1 cellular context compared by ENCODE assay signal in the genomic region with DNA sequence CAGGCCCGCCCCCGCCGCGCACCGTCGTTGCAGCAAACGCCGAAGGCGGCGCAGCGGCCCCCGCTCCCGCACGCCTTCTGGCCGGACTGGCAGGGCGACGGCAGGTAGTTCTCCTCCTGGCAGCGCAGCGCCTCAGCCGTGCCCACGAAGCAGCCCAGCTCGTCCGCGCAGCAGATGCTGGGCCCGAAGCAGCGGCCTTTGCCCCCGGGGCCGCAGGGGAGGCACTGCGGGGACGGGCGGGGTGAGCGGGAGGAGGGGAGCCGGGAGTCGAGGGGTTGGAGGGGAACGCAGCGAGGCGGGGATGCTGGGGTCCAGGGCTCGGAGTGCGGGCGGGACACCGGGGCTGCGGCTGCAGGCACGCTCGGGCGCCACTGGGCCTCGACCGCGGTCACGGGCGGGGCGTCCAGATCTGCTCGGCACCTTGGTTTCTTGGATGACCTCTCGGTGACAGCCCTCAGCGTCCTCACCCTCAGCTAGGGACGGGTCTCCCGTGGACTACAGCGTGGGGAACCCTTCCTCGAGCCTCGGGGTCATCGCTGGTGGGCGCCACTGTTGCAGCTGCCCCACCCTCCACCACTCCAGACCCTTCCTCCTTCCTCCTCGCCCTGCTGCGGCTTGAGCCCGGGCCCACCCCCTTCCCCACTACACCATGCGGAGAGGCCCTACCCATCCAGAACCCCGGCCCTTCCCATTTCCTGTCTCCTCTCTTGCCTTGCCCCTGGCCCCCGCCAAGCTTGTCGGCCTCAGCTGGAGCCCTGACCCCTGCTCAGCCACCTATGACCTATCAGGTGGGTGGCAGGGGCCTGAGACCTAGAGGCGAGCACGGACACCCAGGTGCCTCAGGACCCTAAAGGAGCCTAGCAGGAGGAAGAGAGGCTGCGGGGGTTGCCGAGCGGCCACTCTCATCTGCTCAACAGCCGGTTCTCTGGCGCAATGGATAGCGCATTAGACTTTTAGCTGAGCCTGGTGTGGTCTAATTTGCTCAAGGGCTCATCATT.
A peak's percentile ranks its signal among the peaks of the same experiment; 100 is the strongest.
TF ChIP-seq lines count a peak whose summit lies in the region.

No MANE protein-coding gene starts in this region.

TF ChIP-seq in HepG2, 621 proteins besides CTCF, POLR2A, EP300 and RAD21 (continued from another document and continues in another):
- TF ChIP-seq, protein P1, sequence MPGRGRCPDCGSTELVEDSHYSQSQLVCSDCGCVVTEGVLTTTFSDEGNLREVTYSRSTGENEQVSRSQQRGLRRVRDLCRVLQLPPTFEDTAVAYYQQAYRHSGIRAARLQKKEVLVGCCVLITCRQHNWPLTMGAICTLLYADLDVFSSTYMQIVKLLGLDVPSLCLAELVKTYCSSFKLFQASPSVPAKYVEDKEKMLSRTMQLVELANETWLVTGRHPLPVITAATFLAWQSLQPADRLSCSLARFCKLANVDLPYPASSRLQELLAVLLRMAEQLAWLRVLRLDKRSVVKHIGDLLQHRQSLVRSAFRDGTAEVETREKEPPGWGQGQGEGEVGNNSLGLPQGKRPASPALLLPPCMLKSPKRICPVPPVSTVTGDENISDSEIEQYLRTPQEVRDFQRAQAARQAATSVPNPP (CRISPR knock-in tag; IDR thresholded peaks at IDR 0.05): no peak
- TF ChIP-seq, protein P2, sequence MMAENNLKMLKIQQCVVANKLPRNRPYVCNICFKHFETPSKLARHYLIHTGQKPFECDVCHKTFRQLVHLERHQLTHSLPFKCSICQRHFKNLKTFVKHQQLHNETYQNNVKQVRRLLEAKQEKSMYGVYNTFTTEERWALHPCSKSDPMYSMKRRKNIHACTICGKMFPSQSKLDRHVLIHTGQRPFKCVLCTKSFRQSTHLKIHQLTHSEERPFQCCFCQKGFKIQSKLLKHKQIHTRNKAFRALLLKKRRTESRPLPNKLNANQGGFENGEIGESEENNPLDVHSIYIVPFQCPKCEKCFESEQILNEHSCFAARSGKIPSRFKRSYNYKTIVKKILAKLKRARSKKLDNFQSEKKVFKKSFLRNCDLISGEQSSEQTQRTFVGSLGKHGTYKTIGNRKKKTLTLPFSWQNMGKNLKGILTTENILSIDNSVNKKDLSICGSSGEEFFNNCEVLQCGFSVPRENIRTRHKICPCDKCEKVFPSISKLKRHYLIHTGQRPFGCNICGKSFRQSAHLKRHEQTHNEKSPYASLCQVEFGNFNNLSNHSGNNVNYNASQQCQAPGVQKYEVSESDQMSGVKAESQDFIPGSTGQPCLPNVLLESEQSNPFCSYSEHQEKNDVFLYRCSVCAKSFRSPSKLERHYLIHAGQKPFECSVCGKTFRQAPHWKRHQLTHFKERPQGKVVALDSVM (CRISPR knock-in tag; IDR thresholded peaks at IDR 0.05): no peak
- TF ChIP-seq, protein P3, sequence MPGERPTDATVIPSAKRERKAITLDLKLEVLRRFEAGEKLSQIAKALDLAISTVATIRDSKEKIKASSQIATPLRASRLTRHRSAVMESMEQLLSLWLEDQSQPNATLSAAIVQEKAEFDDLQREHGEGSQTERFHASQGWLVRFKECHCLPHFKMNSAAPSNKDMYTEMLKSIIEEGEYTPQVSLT (CRISPR knock-in tag; IDR thresholded peaks at IDR 0.05; ENCODE audit: borderline replicate concordance, low read depth): no peak
- TF ChIP-seq ZSCAN21 (CRISPR knock-in tag; IDR thresholded peaks at IDR 0.05; ENCODE audit: borderline replicate concordance): peak; percentile 55; the same call in 1 of the 2 replicates
- TF ChIP-seq ZNF350 (CRISPR knock-in tag; IDR thresholded peaks at IDR 0.05; ENCODE audit: borderline replicate concordance, low read depth): peak; percentile 29; the same call in 1 of the 2 replicates
- TF ChIP-seq GTF3A (CRISPR knock-in tag; conservative IDR thresholded peaks at IDR 0.05): no peak
- TF ChIP-seq SPEN (CRISPR knock-in tag; IDR thresholded peaks at IDR 0.05; ENCODE audit: low read depth): peak; percentile 76
- TF ChIP-seq PHF20 (CRISPR knock-in tag; IDR thresholded peaks at IDR 0.05): no peak
- TF ChIP-seq REPIN1 (CRISPR knock-in tag; IDR thresholded peaks at IDR 0.05; ENCODE audit: borderline replicate concordance, low read depth): no peak; the same call in 1 of the 2 replicates
- TF ChIP-seq ZNF468 (CRISPR knock-in tag; IDR thresholded peaks at IDR 0.05): no peak
- TF ChIP-seq, protein P4, sequence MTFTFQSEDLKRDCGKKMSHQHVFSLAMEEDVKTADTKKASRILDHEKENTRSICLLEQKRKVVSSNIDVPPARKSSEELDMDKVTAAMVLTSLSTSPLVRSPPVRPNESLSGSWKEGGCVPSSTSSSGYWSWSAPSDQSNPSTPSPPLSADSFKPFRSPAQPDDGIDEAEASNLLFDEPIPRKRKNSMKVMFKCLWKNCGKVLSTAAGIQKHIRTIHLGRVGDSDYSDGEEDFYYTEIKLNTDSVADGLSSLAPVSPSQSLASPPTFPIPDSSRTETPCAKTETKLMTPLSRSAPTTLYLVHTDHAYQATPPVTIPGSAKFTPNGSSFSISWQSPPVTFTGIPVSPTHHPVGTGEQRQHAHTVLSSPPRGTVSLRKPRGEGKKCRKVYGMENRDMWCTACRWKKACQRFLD (CRISPR knock-in tag; IDR thresholded peaks at IDR 0.05; ENCODE audit: borderline replicate concordance): 0 out of 2 replicates have a peak, but pooled peaks have one; percentile 55
- no peak for TF ChIP-seq ZNF883 (CRISPR knock-in tag; IDR thresholded peaks at IDR 0.05; ENCODE audit: not compliant biosample characterization)
- TF ChIP-seq ZFP36L1 (CRISPR knock-in tag; IDR thresholded peaks at IDR 0.05): no peak
- TF ChIP-seq, protein P5, sequence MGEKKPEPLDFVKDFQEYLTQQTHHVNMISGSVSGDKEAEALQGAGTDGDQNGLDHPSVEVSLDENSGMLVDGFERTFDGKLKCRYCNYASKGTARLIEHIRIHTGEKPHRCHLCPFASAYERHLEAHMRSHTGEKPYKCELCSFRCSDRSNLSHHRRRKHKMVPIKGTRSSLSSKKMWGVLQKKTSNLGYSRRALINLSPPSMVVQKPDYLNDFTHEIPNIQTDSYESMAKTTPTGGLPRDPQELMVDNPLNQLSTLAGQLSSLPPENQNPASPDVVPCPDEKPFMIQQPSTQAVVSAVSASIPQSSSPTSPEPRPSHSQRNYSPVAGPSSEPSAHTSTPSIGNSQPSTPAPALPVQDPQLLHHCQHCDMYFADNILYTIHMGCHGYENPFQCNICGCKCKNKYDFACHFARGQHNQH (CRISPR knock-in tag; IDR thresholded peaks at IDR 0.05): peak; percentile 40; the same call in 1 of the 2 replicates
- TF ChIP-seq, protein P6, sequence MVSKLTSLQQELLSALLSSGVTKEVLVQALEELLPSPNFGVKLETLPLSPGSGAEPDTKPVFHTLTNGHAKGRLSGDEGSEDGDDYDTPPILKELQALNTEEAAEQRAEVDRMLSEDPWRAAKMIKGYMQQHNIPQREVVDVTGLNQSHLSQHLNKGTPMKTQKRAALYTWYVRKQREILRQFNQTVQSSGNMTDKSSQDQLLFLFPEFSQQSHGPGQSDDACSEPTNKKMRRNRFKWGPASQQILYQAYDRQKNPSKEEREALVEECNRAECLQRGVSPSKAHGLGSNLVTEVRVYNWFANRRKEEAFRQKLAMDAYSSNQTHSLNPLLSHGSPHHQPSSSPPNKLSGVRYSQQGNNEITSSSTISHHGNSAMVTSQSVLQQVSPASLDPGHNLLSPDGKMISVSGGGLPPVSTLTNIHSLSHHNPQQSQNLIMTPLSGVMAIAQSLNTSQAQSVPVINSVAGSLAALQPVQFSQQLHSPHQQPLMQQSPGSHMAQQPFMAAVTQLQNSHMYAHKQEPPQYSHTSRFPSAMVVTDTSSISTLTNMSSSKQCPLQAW (CRISPR knock-in tag; IDR thresholded peaks at IDR 0.05): no peak; the same call in 1 of the 2 replicates
- no peak for TF ChIP-seq ZNF552 (CRISPR knock-in tag; IDR thresholded peaks at IDR 0.05; ENCODE audit: borderline replicate concordance)
- TF ChIP-seq, protein P7, sequence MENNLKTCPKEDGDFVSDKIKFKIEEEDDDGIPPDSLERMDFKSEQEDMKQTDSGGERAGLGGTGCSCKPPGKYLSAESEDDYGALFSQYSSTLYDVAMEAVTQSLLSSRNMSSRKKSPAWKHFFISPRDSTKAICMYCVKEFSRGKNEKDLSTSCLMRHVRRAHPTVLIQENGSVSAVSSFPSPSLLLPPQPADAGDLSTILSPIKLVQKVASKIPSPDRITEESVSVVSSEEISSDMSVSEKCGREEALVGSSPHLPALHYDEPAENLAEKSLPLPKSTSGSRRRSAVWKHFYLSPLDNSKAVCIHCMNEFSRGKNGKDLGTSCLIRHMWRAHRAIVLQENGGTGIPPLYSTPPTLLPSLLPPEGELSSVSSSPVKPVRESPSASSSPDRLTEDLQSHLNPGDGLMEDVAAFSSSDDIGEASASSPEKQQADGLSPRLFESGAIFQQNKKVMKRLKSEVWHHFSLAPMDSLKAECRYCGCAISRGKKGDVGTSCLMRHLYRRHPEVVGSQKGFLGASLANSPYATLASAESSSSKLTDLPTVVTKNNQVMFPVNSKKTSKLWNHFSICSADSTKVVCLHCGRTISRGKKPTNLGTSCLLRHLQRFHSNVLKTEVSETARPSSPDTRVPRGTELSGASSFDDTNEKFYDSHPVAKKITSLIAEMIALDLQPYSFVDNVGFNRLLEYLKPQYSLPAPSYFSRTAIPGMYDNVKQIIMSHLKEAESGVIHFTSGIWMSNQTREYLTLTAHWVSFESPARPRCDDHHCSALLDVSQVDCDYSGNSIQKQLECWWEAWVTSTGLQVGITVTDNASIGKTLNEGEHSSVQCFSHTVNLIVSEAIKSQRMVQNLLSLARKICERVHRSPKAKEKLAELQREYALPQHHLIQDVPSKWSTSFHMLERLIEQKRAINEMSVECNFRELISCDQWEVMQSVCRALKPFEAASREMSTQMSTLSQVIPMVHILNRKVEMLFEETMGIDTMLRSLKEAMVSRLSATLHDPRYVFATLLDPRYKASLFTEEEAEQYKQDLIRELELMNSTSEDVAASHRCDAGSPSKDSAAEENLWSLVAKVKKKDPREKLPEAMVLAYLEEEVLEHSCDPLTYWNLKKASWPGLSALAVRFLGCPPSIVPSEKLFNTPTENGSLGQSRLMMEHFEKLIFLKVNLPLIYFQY (CRISPR knock-in tag; IDR thresholded peaks at IDR 0.05; ENCODE audit: borderline replicate concordance): no peak
- peak; percentile 4; the same call in 1 of the 2 replicates for TF ChIP-seq PHF8 (CRISPR knock-in tag; IDR thresholded peaks at IDR 0.05)
- TF ChIP-seq NFKBIZ (CRISPR knock-in tag; IDR thresholded peaks at IDR 0.05): no peak
- TF ChIP-seq, protein P8, sequence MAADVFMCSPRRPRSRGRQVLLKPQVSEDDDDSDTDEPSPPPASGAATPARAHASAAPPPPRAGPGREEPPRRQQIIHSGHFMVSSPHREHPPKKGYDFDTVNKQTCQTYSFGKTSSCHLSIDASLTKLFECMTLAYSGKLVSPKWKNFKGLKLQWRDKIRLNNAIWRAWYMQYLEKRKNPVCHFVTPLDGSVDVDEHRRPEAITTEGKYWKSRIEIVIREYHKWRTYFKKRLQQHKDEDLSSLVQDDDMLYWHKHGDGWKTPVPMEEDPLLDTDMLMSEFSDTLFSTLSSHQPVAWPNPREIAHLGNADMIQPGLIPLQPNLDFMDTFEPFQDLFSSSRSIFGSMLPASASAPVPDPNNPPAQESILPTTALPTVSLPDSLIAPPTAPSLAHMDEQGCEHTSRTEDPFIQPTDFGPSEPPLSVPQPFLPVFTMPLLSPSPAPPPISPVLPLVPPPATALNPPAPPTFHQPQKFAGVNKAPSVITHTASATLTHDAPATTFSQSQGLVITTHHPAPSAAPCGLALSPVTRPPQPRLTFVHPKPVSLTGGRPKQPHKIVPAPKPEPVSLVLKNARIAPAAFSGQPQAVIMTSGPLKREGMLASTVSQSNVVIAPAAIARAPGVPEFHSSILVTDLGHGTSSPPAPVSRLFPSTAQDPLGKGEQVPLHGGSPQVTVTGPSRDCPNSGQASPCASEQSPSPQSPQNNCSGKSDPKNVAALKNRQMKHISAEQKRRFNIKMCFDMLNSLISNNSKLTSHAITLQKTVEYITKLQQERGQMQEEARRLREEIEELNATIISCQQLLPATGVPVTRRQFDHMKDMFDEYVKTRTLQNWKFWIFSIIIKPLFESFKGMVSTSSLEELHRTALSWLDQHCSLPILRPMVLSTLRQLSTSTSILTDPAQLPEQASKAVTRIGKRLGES (CRISPR knock-in tag; IDR thresholded peaks at IDR 0.05; ENCODE audit: borderline replicate concordance): no peak
- no peak for TF ChIP-seq ZNF160 (CRISPR knock-in tag; IDR thresholded peaks at IDR 0.05)
- TF ChIP-seq ZNF766 (CRISPR knock-in tag; IDR thresholded peaks at IDR 0.05; ENCODE audit: borderline replicate concordance): no peak
- TF ChIP-seq IKZF1 (IDR thresholded peaks at IDR 0.05): no peak
- TF ChIP-seq ZNF841 (CRISPR knock-in tag; IDR thresholded peaks at IDR 0.05; ENCODE audit: borderline replicate concordance): no peak
- TF ChIP-seq, protein P9, sequence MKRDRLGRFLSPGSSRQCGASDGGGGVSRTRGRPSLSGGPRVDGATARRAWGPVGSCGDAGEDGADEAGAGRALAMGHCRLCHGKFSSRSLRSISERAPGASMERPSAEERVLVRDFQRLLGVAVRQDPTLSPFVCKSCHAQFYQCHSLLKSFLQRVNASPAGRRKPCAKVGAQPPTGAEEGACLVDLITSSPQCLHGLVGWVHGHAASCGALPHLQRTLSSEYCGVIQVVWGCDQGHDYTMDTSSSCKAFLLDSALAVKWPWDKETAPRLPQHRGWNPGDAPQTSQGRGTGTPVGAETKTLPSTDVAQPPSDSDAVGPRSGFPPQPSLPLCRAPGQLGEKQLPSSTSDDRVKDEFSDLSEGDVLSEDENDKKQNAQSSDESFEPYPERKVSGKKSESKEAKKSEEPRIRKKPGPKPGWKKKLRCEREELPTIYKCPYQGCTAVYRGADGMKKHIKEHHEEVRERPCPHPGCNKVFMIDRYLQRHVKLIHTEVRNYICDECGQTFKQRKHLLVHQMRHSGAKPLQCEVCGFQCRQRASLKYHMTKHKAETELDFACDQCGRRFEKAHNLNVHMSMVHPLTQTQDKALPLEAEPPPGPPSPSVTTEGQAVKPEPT (CRISPR knock-in tag; IDR thresholded peaks at IDR 0.05; ENCODE audit: low read depth): 0 out of 2 replicates have a peak, but pooled peaks have one; percentile 36
- no peak for TF ChIP-seq SKI (IDR thresholded peaks at IDR 0.05; ENCODE audit: partially characterized antibody)
- TF ChIP-seq ZNF564 (CRISPR knock-in tag; IDR thresholded peaks at IDR 0.05): no peak
- no peak for TF ChIP-seq IRF2 (CRISPR knock-in tag; IDR thresholded peaks at IDR 0.05)
- no peak for TF ChIP-seq SIN3A (IDR thresholded peaks at IDR 0.05; ENCODE audit: borderline replicate concordance, low read depth, low read length)
- no peak for TF ChIP-seq RBM22 (optimal IDR thresholded peaks at IDR 0.05; ENCODE audit: low read length)
- TF ChIP-seq, protein P10, sequence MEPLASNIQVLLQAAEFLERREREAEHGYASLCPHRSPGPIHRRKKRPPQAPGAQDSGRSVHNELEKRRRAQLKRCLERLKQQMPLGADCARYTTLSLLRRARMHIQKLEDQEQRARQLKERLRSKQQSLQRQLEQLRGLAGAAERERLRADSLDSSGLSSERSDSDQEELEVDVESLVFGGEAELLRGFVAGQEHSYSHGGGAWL (CRISPR knock-in tag; IDR thresholded peaks at IDR 0.05): no peak
- TF ChIP-seq SALL2 (CRISPR knock-in tag; IDR thresholded peaks at IDR 0.05): 0 out of 2 replicates have a peak, but pooled peaks have one; percentile 14
- 0 out of 2 replicates have a peak, but pooled peaks have one; percentile 19 for TF ChIP-seq AKAP8 (CRISPR knock-in tag; IDR thresholded peaks at IDR 0.05)
- TF ChIP-seq RELA (CRISPR knock-in tag; IDR thresholded peaks at IDR 0.05): no peak
- TF ChIP-seq ATF7-NPFF (CRISPR knock-in tag; IDR thresholded peaks at IDR 0.05; ENCODE audit: low read depth): no peak
- TF ChIP-seq AGO2 (optimal IDR thresholded peaks at IDR 0.05; ENCODE audit: low read depth, low read length): no peak
- TF ChIP-seq TARDBP (CRISPR knock-in tag; IDR thresholded peaks at IDR 0.05): no peak
- no peak for TF ChIP-seq RFX3 (CRISPR knock-in tag; IDR thresholded peaks at IDR 0.05)
- no peak for TF ChIP-seq ZNF264 (CRISPR knock-in tag; IDR thresholded peaks at IDR 0.05)
